Comparison of ENCODE assay signal across 1 cellular context in the genomic region with DNA sequence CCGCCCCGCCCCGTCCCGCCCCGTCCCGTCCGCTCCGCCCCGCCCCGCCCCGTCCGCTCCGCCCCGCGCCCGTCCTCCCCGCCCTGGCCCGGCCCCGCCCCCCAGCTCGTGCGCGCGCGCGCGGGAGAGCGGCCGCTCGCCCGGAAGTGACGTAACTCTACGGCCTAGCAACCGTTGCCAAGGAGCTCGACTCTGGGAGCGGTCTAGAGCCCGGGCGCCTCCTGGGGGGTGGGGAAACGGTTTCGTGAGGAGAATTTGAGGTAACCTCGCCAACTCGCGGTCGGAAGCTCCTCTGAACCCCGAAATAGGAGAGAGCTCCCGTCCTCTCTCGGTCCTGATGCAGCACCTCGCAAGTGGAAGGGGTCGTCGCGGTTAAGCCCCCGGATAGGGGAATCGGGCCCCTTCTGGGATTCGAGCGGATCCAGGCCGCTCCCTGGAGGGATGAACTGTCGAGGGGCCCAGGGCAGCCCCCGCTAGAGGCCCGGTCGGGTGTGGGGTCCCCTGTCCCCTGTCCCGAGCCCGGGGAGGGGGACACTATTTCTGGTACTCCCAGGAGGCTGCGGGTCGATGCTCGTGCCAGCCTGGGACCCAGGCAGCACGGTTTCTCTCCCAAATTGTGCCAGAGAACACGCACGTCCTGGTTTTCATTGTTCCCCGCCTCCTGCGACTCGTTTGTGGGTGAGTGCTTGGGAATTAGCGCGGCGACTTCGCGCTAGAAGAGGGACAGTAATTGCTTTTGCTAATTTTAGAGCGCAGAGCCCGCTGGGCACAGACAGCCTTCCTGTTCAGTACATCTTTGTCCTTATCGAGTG.
TF ChIP-seq lines count a peak whose summit lies in the region.

A gene with protein sequence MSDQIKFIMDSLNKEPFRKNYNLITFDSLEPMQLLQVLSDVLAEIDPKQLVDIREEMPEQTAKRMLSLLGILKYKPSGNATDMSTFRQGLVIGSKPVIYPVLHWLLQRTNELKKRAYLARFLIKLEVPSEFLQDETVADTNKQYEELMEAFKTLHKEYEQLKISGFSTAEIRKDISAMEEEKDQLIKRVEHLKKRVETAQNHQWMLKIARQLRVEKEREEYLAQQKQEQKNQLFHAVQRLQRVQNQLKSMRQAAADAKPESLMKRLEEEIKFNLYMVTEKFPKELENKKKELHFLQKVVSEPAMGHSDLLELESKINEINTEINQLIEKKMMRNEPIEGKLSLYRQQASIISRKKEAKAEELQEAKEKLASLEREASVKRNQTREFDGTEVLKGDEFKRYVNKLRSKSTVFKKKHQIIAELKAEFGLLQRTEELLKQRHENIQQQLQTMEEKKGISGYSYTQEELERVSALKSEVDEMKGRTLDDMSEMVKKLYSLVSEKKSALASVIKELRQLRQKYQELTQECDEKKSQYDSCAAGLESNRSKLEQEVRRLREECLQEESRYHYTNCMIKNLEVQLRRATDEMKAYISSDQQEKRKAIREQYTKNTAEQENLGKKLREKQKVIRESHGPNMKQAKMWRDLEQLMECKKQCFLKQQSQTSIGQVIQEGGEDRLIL (plus strand): TSS at position 174 of the 812 bp plus-strand sequence. CDS start 3,024 bp downstream, outside the sequence.

TF ChIP-seq in HepG2, 621 proteins besides CTCF, POLR2A, EP300 and RAD21 (continued from another document and continues in another):
- TF ChIP-seq ZNF644 (CRISPR knock-in tag; IDR thresholded peaks at IDR 0.05; ENCODE audit: low read depth), result no peak
- 0 out of 2 replicates have a peak, but pooled peaks have one; percentile 50 for TF ChIP-seq SAFB2 (CRISPR knock-in tag; IDR thresholded peaks at IDR 0.05; ENCODE audit: borderline replicate concordance, low read depth)
- TF ChIP-seq, protein P1, sequence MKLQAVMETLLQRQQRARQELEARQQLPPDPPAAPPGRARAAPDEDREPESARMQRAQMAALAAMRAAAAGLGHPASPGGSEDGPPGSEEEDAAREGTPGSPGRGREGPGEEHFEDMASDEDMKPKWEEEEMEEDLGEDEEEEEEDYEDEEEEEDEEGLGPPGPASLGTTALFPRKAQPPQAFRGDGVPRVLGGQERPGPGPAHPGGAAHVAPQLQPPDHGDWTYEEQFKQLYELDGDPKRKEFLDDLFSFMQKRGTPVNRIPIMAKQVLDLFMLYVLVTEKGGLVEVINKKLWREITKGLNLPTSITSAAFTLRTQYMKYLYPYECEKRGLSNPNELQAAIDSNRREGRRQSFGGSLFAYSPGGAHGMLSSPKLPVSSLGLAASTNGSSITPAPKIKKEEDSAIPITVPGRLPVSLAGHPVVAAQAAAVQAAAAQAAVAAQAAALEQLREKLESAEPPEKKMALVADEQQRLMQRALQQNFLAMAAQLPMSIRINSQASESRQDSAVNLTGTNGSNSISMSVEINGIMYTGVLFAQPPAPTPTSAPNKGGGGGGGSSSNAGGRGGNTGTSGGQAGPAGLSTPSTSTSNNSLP (IDR thresholded peaks at IDR 0.05; ENCODE audit: low read depth, low read length), result no peak
- TF ChIP-seq, protein P2, sequence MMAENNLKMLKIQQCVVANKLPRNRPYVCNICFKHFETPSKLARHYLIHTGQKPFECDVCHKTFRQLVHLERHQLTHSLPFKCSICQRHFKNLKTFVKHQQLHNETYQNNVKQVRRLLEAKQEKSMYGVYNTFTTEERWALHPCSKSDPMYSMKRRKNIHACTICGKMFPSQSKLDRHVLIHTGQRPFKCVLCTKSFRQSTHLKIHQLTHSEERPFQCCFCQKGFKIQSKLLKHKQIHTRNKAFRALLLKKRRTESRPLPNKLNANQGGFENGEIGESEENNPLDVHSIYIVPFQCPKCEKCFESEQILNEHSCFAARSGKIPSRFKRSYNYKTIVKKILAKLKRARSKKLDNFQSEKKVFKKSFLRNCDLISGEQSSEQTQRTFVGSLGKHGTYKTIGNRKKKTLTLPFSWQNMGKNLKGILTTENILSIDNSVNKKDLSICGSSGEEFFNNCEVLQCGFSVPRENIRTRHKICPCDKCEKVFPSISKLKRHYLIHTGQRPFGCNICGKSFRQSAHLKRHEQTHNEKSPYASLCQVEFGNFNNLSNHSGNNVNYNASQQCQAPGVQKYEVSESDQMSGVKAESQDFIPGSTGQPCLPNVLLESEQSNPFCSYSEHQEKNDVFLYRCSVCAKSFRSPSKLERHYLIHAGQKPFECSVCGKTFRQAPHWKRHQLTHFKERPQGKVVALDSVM (CRISPR knock-in tag; IDR thresholded peaks at IDR 0.05), result no peak
- no peak for TF ChIP-seq ZNF337 (CRISPR knock-in tag; IDR thresholded peaks at IDR 0.05; ENCODE audit: borderline replicate concordance, low read depth)
- TF ChIP-seq ZBTB7A (CRISPR knock-in tag; IDR thresholded peaks at IDR 0.05), result no peak
- TF ChIP-seq ARNT (IDR thresholded peaks at IDR 0.05), result no peak
- no peak for TF ChIP-seq ZNF460 (CRISPR knock-in tag; IDR thresholded peaks at IDR 0.05; ENCODE audit: borderline replicate concordance)
- no peak for TF ChIP-seq ZNF143 (CRISPR knock-in tag; IDR thresholded peaks at IDR 0.05)
- TF ChIP-seq, protein P3, sequence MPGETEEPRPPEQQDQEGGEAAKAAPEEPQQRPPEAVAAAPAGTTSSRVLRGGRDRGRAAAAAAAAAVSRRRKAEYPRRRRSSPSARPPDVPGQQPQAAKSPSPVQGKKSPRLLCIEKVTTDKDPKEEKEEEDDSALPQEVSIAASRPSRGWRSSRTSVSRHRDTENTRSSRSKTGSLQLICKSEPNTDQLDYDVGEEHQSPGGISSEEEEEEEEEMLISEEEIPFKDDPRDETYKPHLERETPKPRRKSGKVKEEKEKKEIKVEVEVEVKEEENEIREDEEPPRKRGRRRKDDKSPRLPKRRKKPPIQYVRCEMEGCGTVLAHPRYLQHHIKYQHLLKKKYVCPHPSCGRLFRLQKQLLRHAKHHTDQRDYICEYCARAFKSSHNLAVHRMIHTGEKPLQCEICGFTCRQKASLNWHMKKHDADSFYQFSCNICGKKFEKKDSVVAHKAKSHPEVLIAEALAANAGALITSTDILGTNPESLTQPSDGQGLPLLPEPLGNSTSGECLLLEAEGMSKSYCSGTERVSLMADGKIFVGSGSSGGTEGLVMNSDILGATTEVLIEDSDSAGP (CRISPR knock-in tag; IDR thresholded peaks at IDR 0.05; ENCODE audit: borderline replicate concordance), result peak; percentile 63; the same call in 1 of the 2 replicates
- TF ChIP-seq, protein P4, sequence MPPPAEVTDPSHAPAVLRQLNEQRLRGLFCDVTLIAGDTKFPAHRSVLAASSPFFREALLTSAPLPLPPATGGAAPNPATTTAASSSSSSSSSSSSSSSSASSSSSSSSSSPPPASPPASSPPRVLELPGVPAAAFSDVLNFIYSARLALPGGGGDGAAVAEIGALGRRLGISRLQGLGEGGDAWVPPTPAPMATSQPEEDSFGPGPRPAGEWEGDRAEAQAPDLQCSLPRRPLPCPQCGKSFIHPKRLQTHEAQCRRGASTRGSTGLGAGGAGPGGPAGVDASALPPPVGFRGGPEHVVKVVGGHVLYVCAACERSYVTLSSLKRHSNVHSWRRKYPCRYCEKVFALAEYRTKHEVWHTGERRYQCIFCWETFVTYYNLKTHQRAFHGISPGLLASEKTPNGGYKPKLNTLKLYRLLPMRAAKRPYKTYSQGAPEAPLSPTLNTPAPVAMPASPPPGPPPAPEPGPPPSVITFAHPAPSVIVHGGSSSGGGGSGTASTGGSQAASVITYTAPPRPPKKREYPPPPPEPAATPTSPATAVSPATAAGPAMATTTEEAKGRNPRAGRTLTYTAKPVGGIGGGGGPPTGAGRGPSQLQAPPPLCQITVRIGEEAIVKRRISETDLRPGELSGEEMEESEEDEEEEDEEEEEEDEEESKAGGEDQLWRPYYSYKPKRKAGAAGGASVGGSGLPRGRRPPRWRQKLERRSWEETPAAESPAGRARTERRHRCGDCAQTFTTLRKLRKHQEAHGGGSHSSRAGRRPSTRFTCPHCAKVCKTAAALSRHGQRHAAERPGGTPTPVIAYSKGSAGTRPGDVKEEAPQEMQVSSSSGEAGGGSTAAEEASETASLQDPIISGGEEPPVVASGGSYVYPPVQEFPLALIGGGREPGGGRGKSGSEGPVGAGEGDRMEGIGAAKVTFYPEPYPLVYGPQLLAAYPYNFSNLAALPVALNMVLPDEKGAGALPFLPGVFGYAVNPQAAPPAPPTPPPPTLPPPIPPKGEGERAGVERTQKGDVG (CRISPR knock-in tag; IDR thresholded peaks at IDR 0.05; ENCODE audit: borderline replicate concordance), result no peak
- TF ChIP-seq, protein P5, sequence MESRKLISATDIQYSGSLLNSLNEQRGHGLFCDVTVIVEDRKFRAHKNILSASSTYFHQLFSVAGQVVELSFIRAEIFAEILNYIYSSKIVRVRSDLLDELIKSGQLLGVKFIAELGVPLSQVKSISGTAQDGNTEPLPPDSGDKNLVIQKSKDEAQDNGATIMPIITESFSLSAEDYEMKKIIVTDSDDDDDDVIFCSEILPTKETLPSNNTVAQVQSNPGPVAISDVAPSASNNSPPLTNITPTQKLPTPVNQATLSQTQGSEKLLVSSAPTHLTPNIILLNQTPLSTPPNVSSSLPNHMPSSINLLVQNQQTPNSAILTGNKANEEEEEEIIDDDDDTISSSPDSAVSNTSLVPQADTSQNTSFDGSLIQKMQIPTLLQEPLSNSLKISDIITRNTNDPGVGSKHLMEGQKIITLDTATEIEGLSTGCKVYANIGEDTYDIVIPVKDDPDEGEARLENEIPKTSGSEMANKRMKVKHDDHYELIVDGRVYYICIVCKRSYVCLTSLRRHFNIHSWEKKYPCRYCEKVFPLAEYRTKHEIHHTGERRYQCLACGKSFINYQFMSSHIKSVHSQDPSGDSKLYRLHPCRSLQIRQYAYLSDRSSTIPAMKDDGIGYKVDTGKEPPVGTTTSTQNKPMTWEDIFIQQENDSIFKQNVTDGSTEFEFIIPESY (CRISPR knock-in tag; IDR thresholded peaks at IDR 0.05), result no peak
- TF ChIP-seq SAP130 (CRISPR knock-in tag; IDR thresholded peaks at IDR 0.05; ENCODE audit: low read depth), result peak; percentile 80
- no peak for TF ChIP-seq ZNF703 (CRISPR knock-in tag; IDR thresholded peaks at IDR 0.05; ENCODE audit: borderline replicate concordance)
- TF ChIP-seq TCF12 (IDR thresholded peaks at IDR 0.05), result no peak
- TF ChIP-seq TCF12 (CRISPR knock-in tag; IDR thresholded peaks at IDR 0.05), result no peak
- TF ChIP-seq, protein P6, sequence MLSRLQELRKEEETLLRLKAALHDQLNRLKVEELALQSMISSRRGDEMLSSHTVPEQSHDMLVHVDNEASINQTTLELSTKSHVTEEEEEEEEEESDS (CRISPR knock-in tag; IDR thresholded peaks at IDR 0.05; ENCODE audit: borderline replicate concordance), result no peak
- no peak for TF ChIP-seq NFATC3 (CRISPR knock-in tag; IDR thresholded peaks at IDR 0.05)
- TF ChIP-seq ZNF17 (CRISPR knock-in tag; IDR thresholded peaks at IDR 0.05), result no peak
- no peak for TF ChIP-seq NR2F2 (IDR thresholded peaks at IDR 0.05; ENCODE audit: borderline replicate concordance, low read depth)
- TF ChIP-seq, protein P7, sequence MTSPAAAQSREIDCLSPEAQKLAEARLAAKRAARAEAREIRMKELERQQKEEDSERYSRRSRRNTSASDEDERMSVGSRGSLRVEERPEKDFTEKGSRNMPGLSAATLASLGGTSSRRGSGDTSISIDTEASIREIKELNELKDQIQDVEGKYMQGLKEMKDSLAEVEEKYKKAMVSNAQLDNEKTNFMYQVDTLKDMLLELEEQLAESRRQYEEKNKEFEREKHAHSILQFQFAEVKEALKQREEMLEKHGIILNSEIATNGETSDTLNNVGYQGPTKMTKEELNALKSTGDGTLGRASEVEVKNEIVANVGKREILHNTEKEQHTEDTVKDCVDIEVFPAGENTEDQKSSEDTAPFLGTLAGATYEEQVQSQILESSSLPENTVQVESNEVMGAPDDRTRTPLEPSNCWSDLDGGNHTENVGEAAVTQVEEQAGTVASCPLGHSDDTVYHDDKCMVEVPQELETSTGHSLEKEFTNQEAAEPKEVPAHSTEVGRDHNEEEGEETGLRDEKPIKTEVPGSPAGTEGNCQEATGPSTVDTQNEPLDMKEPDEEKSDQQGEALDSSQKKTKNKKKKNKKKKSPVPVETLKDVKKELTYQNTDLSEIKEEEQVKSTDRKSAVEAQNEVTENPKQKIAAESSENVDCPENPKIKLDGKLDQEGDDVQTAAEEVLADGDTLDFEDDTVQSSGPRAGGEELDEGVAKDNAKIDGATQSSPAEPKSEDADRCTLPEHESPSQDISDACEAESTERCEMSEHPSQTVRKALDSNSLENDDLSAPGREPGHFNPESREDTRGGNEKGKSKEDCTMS (CRISPR knock-in tag; conservative IDR thresholded peaks at IDR 0.05), result no peak
- TF ChIP-seq, protein P8, sequence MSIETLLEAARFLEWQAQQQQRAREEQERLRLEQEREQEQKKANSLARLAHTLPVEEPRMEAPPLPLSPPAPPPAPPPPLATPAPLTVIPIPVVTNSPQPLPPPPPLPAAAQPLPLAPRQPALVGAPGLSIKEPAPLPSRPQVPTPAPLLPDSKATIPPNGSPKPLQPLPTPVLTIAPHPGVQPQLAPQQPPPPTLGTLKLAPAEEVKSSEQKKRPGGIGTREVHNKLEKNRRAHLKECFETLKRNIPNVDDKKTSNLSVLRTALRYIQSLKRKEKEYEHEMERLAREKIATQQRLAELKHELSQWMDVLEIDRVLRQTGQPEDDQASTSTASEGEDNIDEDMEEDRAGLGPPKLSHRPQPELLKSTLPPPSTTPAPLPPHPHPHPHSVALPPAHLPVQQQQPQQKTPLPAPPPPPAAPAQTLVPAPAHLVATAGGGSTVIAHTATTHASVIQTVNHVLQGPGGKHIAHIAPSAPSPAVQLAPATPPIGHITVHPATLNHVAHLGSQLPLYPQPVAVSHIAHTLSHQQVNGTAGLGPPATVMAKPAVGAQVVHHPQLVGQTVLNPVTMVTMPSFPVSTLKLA (IDR thresholded peaks at IDR 0.05), result no peak
- no peak for TF ChIP-seq RELA (CRISPR knock-in tag; IDR thresholded peaks at IDR 0.05)
- no peak for TF ChIP-seq ZMAT3 (CRISPR knock-in tag; conservative IDR thresholded peaks at IDR 0.05)
- 0 out of 2 replicates have a peak, but pooled peaks have one; percentile 32 for TF ChIP-seq ZNF34 (CRISPR knock-in tag; IDR thresholded peaks at IDR 0.05; ENCODE audit: borderline replicate concordance)
- TF ChIP-seq XBP1 (CRISPR knock-in tag; IDR thresholded peaks at IDR 0.05), result no peak
- TF ChIP-seq KLF6 (CRISPR knock-in tag; IDR thresholded peaks at IDR 0.05), result no peak; the same call in 1 of the 2 replicates
- TF ChIP-seq PHF20 (CRISPR knock-in tag; IDR thresholded peaks at IDR 0.05), result peak; percentile 47; the same call in 1 of the 2 replicates
- no peak for TF ChIP-seq NCOA5 (CRISPR knock-in tag; IDR thresholded peaks at IDR 0.05)
- no peak for TF ChIP-seq NCOR1 (IDR thresholded peaks at IDR 0.05; ENCODE audit: borderline replicate concordance, low read length)
- no peak for TF ChIP-seq RBAK (CRISPR knock-in tag; IDR thresholded peaks at IDR 0.05)
- TF ChIP-seq ZFP62 (CRISPR knock-in tag; IDR thresholded peaks at IDR 0.05), result no peak
- TF ChIP-seq, protein P9, sequence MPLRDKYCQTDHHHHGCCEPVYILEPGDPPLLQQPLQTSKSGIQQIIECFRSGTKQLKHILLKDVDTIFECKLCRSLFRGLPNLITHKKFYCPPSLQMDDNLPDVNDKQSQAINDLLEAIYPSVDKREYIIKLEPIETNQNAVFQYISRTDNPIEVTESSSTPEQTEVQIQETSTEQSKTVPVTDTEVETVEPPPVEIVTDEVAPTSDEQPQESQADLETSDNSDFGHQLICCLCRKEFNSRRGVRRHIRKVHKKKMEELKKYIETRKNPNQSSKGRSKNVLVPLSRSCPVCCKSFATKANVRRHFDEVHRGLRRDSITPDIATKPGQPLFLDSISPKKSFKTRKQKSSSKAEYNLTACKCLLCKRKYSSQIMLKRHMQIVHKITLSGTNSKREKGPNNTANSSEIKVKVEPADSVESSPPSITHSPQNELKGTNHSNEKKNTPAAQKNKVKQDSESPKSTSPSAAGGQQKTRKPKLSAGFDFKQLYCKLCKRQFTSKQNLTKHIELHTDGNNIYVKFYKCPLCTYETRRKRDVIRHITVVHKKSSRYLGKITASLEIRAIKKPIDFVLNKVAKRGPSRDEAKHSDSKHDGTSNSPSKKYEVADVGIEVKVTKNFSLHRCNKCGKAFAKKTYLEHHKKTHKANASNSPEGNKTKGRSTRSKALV (CRISPR knock-in tag; IDR thresholded peaks at IDR 0.05), result no peak
- TF ChIP-seq ZNF589 (CRISPR knock-in tag; conservative IDR thresholded peaks at IDR 0.05), result no peak
